ENCODE assay signal across 28 cellular contexts in the genomic region with DNA sequence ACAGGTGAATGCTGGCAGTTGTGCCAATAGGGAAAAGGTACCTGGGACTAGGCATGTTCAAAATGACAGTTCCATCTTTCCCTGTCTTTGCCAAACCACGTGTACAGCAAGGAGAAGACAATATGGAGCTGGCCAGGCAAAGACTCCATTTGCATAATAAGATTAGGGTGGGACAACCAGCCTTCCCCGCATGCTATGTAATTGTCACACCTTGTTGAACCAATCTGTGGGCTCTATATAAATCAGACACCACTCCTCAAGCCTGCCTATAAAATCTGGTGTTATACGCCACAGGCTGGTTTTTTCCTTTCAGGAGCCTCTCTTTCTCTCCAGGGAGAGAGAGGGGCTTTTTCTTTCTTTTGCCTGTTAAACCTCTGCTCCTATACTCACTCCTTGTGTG.
"Had no signal": no experiment of that assay in that cellular context is flagged by ENCODE, and none has a peak within 500 bp of the region (broad histone marks: within the 10 kb centered on the region; RNA-seq: fewer than 3 reads in every experiment).

No MANE protein-coding gene starts in this region.

- H3K9me3 ChIP-seq: esophagus squamous epithelium, mucosa of descending colon, psoas muscle, sigmoid colon, stomach, thyroid gland had no signal

- H3K4me3 Mint-ChIP-seq: effector memory CD8-positive, alpha-beta T cell; immature natural killer cell; memory B cell; mesothelial cell of epicardium; naive B cell; natural killer cell treated with Interleukin-12 subunit alpha and Interleukin-12 subunit beta and Interleukin-15 and Interleukin-18, amount 100 ng/mL, for 72 hours; neural crest cell; stimulated activated effector memory CD8-positive, alpha-beta T cell treated with anti-CD3 and anti-CD28 coated beads, Interleukin-12 subunit alpha, Interleukin-12 subunit beta, amount 100 ng/mL, for 72 hours; type B pancreatic cell had no signal

- H3K27ac ChIP-seq: coronary artery, esophagus squamous epithelium, psoas muscle, sigmoid colon, stomach, thyroid gland had no signal

- H3K36me3 ChIP-seq: esophagus squamous epithelium, sigmoid colon, stomach, thyroid gland had no signal

- H3K27me3 ChIP-seq: esophagus squamous epithelium, sigmoid colon, stomach, thyroid gland had no signal

- ATAC-seq: effector memory CD8-positive, alpha-beta T cell; left ventricle myocardium superior; mucosa of descending colon; natural killer cell treated with Interleukin-12 subunit alpha and Interleukin-12 subunit beta and Interleukin-15 and Interleukin-18, amount 100 ng/mL, for 72 hours; psoas muscle; right cardiac atrium; stimulated activated effector memory CD8-positive, alpha-beta T cell treated with anti-CD3 and anti-CD28 coated beads, Interleukin-12 subunit alpha, Interleukin-12 subunit beta, amount 100 ng/mL, for 72 hours had no signal

- H3K4me3 ChIP-seq: coronary artery, esophagus squamous epithelium, lung, mucosa of descending colon, psoas muscle, sigmoid colon, stomach, thyroid gland had no signal

- DNase-seq: dermis blood vessel endothelial cell; effector memory CD8-positive, alpha-beta T cell; erythroblast; esophagus squamous epithelium; foreskin melanocyte; hypothalamus; immature natural killer cell; left ventricle myocardium superior; mucosa of descending colon; naive B cell; psoas muscle; right cardiac atrium; sigmoid colon; stimulated activated CD4-positive, alpha-beta T cell treated with anti-CD3 and anti-CD28 coated beads, Interleukin-2, amount 100 ng/mL, for 24 hours; stimulated activated CD4-positive, alpha-beta T cell treated with anti-CD3 and anti-CD28 coated beads, Interleukin-4, amount 100 ng/mL, for 24 hours; stimulated activated naive CD4-positive, alpha-beta T cell treated with Interleukin-2 at 50 U/mL for 16 hours; stomach; thyroid gland had no signal

- H3K4me1 ChIP-seq: esophagus squamous epithelium, psoas muscle, stomach had no signal

- H3K27me3 Mint-ChIP-seq: memory B cell had no signal

- FAIRE-seq: endometrium, keratinocyte had no signal

- H3K4me1 Mint-ChIP-seq: immature natural killer cell; naive B cell; neural crest cell; stimulated activated effector memory CD8-positive, alpha-beta T cell treated with anti-CD3 and anti-CD28 coated beads, Interleukin-12 subunit alpha, Interleukin-12 subunit beta, amount 100 ng/mL, for 72 hours had no signal

- H3K9me3 Mint-ChIP-seq: effector memory CD8-positive, alpha-beta T cell; immature natural killer cell; memory B cell; natural killer cell treated with Interleukin-12 subunit alpha and Interleukin-12 subunit beta and Interleukin-15 and Interleukin-18, amount 100 ng/mL, for 72 hours; neural crest cell; stimulated activated effector memory CD8-positive, alpha-beta T cell treated with anti-CD3 and anti-CD28 coated beads, Interleukin-12 subunit alpha, Interleukin-12 subunit beta, amount 100 ng/mL, for 72 hours; type B pancreatic cell had no signal

- H3K27ac Mint-ChIP-seq: effector memory CD8-positive, alpha-beta T cell; immature natural killer cell; memory B cell; mesothelial cell of epicardium; naive B cell; natural killer cell treated with Interleukin-12 subunit alpha and Interleukin-12 subunit beta and Interleukin-15 and Interleukin-18, amount 100 ng/mL, for 72 hours; stimulated activated effector memory CD8-positive, alpha-beta T cell treated with anti-CD3 and anti-CD28 coated beads, Interleukin-12 subunit alpha, Interleukin-12 subunit beta, amount 100 ng/mL, for 72 hours; type B pancreatic cell had no signal

- H3K36me3 Mint-ChIP-seq: immature natural killer cell; memory B cell; mesothelial cell of epicardium; natural killer cell treated with Interleukin-12 subunit alpha and Interleukin-12 subunit beta and Interleukin-15 and Interleukin-18, amount 100 ng/mL, for 72 hours; stimulated activated effector memory CD8-positive, alpha-beta T cell treated with anti-CD3 and anti-CD28 coated beads, Interleukin-12 subunit alpha, Interleukin-12 subunit beta, amount 100 ng/mL, for 72 hours; type B pancreatic cell had no signal
